Comparison of ENCODE assay signal across 1 cellular context in the genomic region with DNA sequence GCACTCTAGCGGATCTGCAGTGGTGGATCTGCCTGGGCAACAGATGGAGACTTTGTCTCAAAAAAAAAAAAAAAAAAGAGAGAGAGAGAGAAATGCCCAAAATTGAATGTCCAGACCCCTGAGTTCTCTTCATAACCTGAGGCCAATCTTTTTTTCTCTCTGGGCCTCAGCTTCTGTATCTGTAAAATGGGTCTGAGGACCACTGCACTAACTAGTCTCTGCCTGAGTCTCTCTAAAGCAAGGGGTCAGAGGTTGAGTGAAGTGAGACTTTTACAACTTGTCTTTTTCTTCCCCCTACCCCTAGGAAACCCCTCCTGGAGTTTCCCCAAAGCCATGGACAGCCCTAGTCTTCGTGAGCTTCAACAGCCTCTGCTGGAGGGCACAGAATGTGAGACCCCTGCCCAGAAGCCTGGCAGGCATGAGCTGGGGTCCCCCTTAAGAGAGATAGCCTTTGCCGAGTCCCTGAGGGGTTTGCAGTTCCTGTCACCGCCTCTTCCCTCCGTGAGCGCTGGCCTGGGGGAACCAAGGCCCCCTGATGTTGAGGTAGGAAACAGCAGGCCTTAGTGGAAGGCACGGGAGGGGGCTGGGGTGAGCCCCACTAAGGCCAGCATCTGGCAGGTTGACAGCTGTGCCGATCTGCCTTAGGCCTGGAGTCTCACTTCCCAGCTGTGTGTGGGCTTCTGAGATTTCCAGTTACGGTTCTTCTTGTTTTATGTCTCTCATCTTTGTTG.
TF ChIP-seq lines count a peak whose summit lies in the region.

No MANE protein-coding gene starts in this region.

TF ChIP-seq in K562, 482 proteins besides CTCF, POLR2A, EP300 and RAD21:
- TF ChIP-seq ZFX (CRISPR knock-in tag; IDR thresholded peaks at IDR 0.05) (no peak), RHOXF2B (CRISPR knock-in tag; conservative IDR thresholded peaks at IDR 0.05) (no peak), RUNX1 (IDR thresholded peaks at IDR 0.05; ENCODE audit: low read depth) (no peak), CSDE1 (IDR thresholded peaks at IDR 0.05) (no peak), ZNF780A (CRISPR knock-in tag; IDR thresholded peaks at IDR 0.05) (no peak), RBM25 (IDR thresholded peaks at IDR 0.05; ENCODE audit: low read depth, low read length, severe bottlenecking) (peak; percentile 74), BCOR (IDR thresholded peaks at IDR 0.05) (peak; percentile 25; the same call in 1 of the 2 replicates), KDM1A (IDR thresholded peaks at IDR 0.05) (peak in 1 of 2 experiments; percentile 21; a peak in 1 of 4 replicates), TAF1 (IDR thresholded peaks at IDR 0.05; ENCODE audit: control insufficient read depth, extremely low read depth, insufficient read depth, low read length, severe bottlenecking) (no peak)
- TF ChIP-seq, protein P1, sequence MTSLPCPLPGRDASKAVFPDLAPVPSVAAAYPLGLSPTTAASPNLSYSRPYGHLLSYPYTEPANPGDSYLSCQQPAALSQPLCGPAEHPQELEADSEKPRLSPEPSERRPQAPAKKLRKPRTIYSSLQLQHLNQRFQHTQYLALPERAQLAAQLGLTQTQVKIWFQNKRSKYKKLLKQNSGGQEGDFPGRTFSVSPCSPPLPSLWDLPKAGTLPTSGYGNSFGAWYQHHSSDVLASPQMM (CRISPR knock-in tag; IDR thresholded peaks at IDR 0.05): no peak
- TF ChIP-seq, protein P2, sequence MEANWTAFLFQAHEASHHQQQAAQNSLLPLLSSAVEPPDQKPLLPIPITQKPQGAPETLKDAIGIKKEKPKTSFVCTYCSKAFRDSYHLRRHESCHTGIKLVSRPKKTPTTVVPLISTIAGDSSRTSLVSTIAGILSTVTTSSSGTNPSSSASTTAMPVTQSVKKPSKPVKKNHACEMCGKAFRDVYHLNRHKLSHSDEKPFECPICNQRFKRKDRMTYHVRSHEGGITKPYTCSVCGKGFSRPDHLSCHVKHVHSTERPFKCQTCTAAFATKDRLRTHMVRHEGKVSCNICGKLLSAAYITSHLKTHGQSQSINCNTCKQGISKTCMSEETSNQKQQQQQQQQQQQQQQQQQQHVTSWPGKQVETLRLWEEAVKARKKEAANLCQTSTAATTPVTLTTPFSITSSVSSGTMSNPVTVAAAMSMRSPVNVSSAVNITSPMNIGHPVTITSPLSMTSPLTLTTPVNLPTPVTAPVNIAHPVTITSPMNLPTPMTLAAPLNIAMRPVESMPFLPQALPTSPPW (CRISPR knock-in tag; IDR thresholded peaks at IDR 0.05): no peak
- TF ChIP-seq, protein P3, sequence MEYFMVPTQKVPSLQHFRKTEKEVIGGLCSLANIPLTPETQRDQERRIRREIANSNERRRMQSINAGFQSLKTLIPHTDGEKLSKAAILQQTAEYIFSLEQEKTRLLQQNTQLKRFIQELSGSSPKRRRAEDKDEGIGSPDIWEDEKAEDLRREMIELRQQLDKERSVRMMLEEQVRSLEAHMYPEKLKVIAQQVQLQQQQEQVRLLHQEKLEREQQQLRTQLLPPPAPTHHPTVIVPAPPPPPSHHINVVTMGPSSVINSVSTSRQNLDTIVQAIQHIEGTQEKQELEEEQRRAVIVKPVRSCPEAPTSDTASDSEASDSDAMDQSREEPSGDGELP (CRISPR knock-in tag; IDR thresholded peaks at IDR 0.05; ENCODE audit: borderline replicate concordance): peak; percentile 31; the same call in 1 of the 2 replicates
TF ChIP-seq in K562: peak in this region for 4.
